Comparison of ENCODE assay signal across 1 cellular context in genomic region chr10:116287906-116288501, GRCh38.
TF ChIP-seq lines count a peak whose summit lies in the region.

No MANE protein-coding gene starts in this region.

TF ChIP-seq in HepG2, 621 proteins besides CTCF, POLR2A, EP300 and RAD21:
- no peak for TF ChIP-seq NAIF1 (CRISPR knock-in tag; IDR thresholded peaks at IDR 0.05; ENCODE audit: borderline replicate concordance)
- TF ChIP-seq SMC3 (IDR thresholded peaks at IDR 0.05; ENCODE audit: low read length), result peak; percentile 63
- TF ChIP-seq PAX8 (CRISPR knock-in tag; IDR thresholded peaks at IDR 0.05; ENCODE audit: borderline replicate concordance), result no peak
- TF ChIP-seq KDM4B (CRISPR knock-in tag; IDR thresholded peaks at IDR 0.05), result no peak
- TF ChIP-seq STAG1 (CRISPR knock-in tag; IDR thresholded peaks at IDR 0.05), result peak; percentile 86
